ENCODE assay signal across 26 cellular contexts in the genomic region with DNA sequence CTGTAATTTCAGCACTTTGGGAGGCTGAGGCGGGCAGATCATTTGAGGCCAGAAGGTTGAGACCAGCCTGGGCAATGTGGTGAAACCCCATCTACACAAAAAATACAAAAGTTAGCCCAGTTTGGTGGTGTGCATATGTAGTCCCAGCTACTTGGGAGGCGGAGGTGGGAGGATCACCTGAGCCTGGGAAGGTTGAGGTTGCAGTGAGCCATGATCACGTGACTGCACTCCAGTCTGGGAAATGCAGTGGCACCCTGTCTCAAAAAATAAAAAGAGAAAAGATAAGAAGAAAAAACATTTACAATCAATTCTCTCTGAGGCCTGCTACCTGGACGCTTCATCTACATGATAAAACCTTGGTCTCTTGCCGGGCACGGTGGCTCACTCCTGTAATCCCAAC. TPM values are rescaled to one million over a fixed set of nuclear protein-coding genes. Genes with fewer than 3 reads are reported as not detected.
"Had no signal": no experiment of that assay in that cellular context is flagged by ENCODE, and none has a peak within 500 bp of the region (broad histone marks: within the 10 kb centered on the region; RNA-seq: fewer than 3 reads in every experiment).

No MANE protein-coding gene starts in this region.

- H3K36me3 ChIP-seq: brain microvascular endothelial cell, cardiac muscle cell, MG63, Peyer's patch, SJSA1 had no signal

- H3K9me3 Mint-ChIP-seq: activated B cell treated with CpG ODN at 0.5 μM for 24 hours; activated CD4-positive, alpha-beta memory T cell treated with anti-CD3 and anti-CD28 coated beads for 36 hours; activated CD4-positive, alpha-beta T cell treated with anti-CD3 and anti-CD28 coated beads, Interleukin-2, amount 10 ng/mL, durations not matched to agents 7 days and 5 days; activated naive CD4-positive, alpha-beta T cell treated with anti-CD3 and anti-CD28 coated beads, Interleukin-2, amount 10 ng/mL, durations not matched to agents 7 days and 5 days; activated naive CD8-positive, alpha-beta T cell treated with anti-CD3 and anti-CD28 coated beads for 36 hours; activated T-helper 17 cell treated with anti-CD3 and anti-CD28 coated beads, Interleukin-2, amount 50 U/mL, for 72 hours; T-helper 1 cell treated with Interleukin-12 subunit alpha and Interleukin-12 subunit beta and Interleukin-4 antibody, amounts not matched to agents 30 μg/mL and 1 μg/mL, for 36 hours had no signal

- H3K27ac Mint-ChIP-seq: activated B cell treated with CpG ODN at 0.5 μM for 24 hours; activated CD4-positive, alpha-beta memory T cell treated with anti-CD3 and anti-CD28 coated beads for 36 hours; activated CD4-positive, alpha-beta T cell treated with anti-CD3 and anti-CD28 coated beads, Interleukin-2, amount 10 ng/mL, durations not matched to agents 7 days and 5 days; activated naive CD4-positive, alpha-beta T cell treated with anti-CD3 and anti-CD28 coated beads, Interleukin-2, amount 10 ng/mL, durations not matched to agents 7 days and 5 days; activated naive CD8-positive, alpha-beta T cell treated with anti-CD3 and anti-CD28 coated beads for 36 hours; activated T-helper 17 cell treated with anti-CD3 and anti-CD28 coated beads, Interleukin-2, amount 50 U/mL, for 72 hours; T-helper 1 cell treated with Interleukin-12 subunit alpha and Interleukin-12 subunit beta and Interleukin-4 antibody, amounts not matched to agents 30 μg/mL and 1 μg/mL, for 36 hours had no signal

- ATAC-seq: activated T-helper 17 cell treated with anti-CD3 and anti-CD28 coated beads, Interleukin-2, amount 50 U/mL, for 72 hours; SK-N-SH treated with all-trans-retinoic acid at 6 μM for 48 hours had no signal

- H3K4me1 ChIP-seq: Peyer's patch, SJSA1 had no signal

- DNase-seq: activated B cell treated with CpG ODN at 0.5 μM for 24 hours; activated CD4-positive, alpha-beta memory T cell treated with anti-CD3 and anti-CD28 coated beads for 36 hours; activated CD4-positive, alpha-beta T cell treated with anti-CD3 and anti-CD28 coated beads, Interleukin-2, amount 10 ng/mL, durations not matched to agents 7 days and 5 days; activated gamma-delta T cell treated with Interleukin-2 at 50 U/mL for 16 hours; activated naive CD4-positive, alpha-beta T cell treated with anti-CD3 and anti-CD28 coated beads, Interleukin-2, amount 10 ng/mL, durations not matched to agents 7 days and 5 days; activated naive CD8-positive, alpha-beta T cell treated with anti-CD3 and anti-CD28 coated beads for 36 hours; activated T-cell treated with anti-CD3 and anti-CD28 coated beads for 4 hours; activated T-cell treated with anti-CD3 and anti-CD28 coated beads, Interleukin-2, amount 50 U/mL, for 48 hours; brain microvascular endothelial cell; MG63; MV-4-11; NCI-H1105; NCI-H1436; NCI-H1694 treated with DMSO at 0.1 percent for 48 hours; NCI-H2029 treated with DMSO at 0.1 percent for 48 hours; NCI-H510A treated with DMSO at 0.1 percent for 48 hours; SHP77 had no signal

- H3K4me3 ChIP-seq: cardiac muscle cell, MG63, Peyer's patch, SJSA1 had no signal

- H3K36me3 Mint-ChIP-seq: activated CD4-positive, alpha-beta memory T cell treated with anti-CD3 and anti-CD28 coated beads for 36 hours; activated naive CD4-positive, alpha-beta T cell treated with anti-CD3 and anti-CD28 coated beads, Interleukin-2, amount 10 ng/mL, durations not matched to agents 7 days and 5 days; activated naive CD8-positive, alpha-beta T cell treated with anti-CD3 and anti-CD28 coated beads for 36 hours had no signal

- H3K4me2 ChIP-seq: KMS-11 had no signal

- H3K9me3 ChIP-seq: MG63, Peyer's patch, SJSA1 had no signal

- H3K4me1 Mint-ChIP-seq: activated T-helper 17 cell treated with anti-CD3 and anti-CD28 coated beads, Interleukin-2, amount 50 U/mL, for 72 hours had no signal

- H3K27me3 ChIP-seq: brain microvascular endothelial cell, cardiac muscle cell, MG63, Peyer's patch, SJSA1 had no signal

- H3K27ac ChIP-seq: brain microvascular endothelial cell, cardiac muscle cell, KMS-11, Peyer's patch, RWPE1, SJSA1 had no signal

- H3K9ac ChIP-seq: KMS-11 had no signal

- H3K4me3 Mint-ChIP-seq: activated B cell treated with CpG ODN at 0.5 μM for 24 hours; activated CD4-positive, alpha-beta memory T cell treated with anti-CD3 and anti-CD28 coated beads for 36 hours; activated CD4-positive, alpha-beta T cell treated with anti-CD3 and anti-CD28 coated beads, Interleukin-2, amount 10 ng/mL, durations not matched to agents 7 days and 5 days; activated naive CD4-positive, alpha-beta T cell treated with anti-CD3 and anti-CD28 coated beads, Interleukin-2, amount 10 ng/mL, durations not matched to agents 7 days and 5 days; activated naive CD8-positive, alpha-beta T cell treated with anti-CD3 and anti-CD28 coated beads for 36 hours; activated T-helper 17 cell treated with anti-CD3 and anti-CD28 coated beads, Interleukin-2, amount 50 U/mL, for 72 hours; T-helper 1 cell treated with Interleukin-12 subunit alpha and Interleukin-12 subunit beta and Interleukin-4 antibody, amounts not matched to agents 30 μg/mL and 1 μg/mL, for 36 hours had no signal

- H3K27me3 Mint-ChIP-seq: activated B cell treated with CpG ODN at 0.5 μM for 24 hours; activated CD4-positive, alpha-beta memory T cell treated with anti-CD3 and anti-CD28 coated beads for 36 hours; activated CD4-positive, alpha-beta T cell treated with anti-CD3 and anti-CD28 coated beads, Interleukin-2, amount 10 ng/mL, durations not matched to agents 7 days and 5 days; activated naive CD8-positive, alpha-beta T cell treated with anti-CD3 and anti-CD28 coated beads for 36 hours; activated T-helper 17 cell treated with anti-CD3 and anti-CD28 coated beads, Interleukin-2, amount 50 U/mL, for 72 hours had no signal

RNA-seq across cellular contexts. Expression of gene NHERF4, which starts 13.7 kb away (rescaled TPM):
- total RNA-seq: activated CD8-positive, alpha-beta memory T cell treated with anti-CD3 and anti-CD28 coated beads for 36 hours; activated naive CD8-positive, alpha-beta T cell treated with anti-CD3 and anti-CD28 coated beads for 36 hours; SJSA1 had no signal

RNA-seq across cellular contexts. Expression of gene ABCG4, which starts 50.1 kb away (rescaled TPM):
- total RNA-seq: activated B cell treated with CpG ODN at 0.5 μM for 24 hours; activated CD4-positive, alpha-beta memory T cell treated with anti-CD3 and anti-CD28 coated beads for 36 hours; activated T-helper 17 cell treated with anti-CD3 and anti-CD28 coated beads, Interleukin-2, amount 50 U/mL, for 72 hours; Peyer's patch had no signal
